1 cellular context compared by ENCODE assay signal in genomic region chr9:78324068-78324650, GRCh38.
TF ChIP-seq lines count a peak whose summit lies in the region.

No MANE protein-coding gene starts in this region.

TF ChIP-seq in K562, 482 proteins besides CTCF, POLR2A, EP300 and RAD21 (continued from another document):
- TF ChIP-seq RERE (CRISPR knock-in tag; IDR thresholded peaks at IDR 0.05; ENCODE audit: borderline replicate concordance), result no peak
- TF ChIP-seq BDP1 (IDR thresholded peaks at IDR 0.05; ENCODE audit: insufficient read depth, insufficient read length), result no peak
- no peak for TF ChIP-seq ZNF551 (CRISPR knock-in tag; IDR thresholded peaks at IDR 0.05)
- TF ChIP-seq CHD4 (IDR thresholded peaks at IDR 0.05; ENCODE audit: insufficient read depth, insufficient replicate concordance, low read depth, low read length, poor library complexity, severe bottlenecking), result no peak
- no peak for TF ChIP-seq RREB1 (CRISPR knock-in tag; IDR thresholded peaks at IDR 0.05)
- no peak for TF ChIP-seq LARP7 (IDR thresholded peaks at IDR 0.05)
- TF ChIP-seq MGA (IDR thresholded peaks at IDR 0.05), result no peak
- TF ChIP-seq U2AF2 (optimal IDR thresholded peaks at IDR 0.05; ENCODE audit: low read depth, low read length), result no peak
- TF ChIP-seq CTCFL (IDR thresholded peaks at IDR 0.05; ENCODE audit: borderline replicate concordance, insufficient read depth, low read depth, low read length, poor library complexity, severe bottlenecking), result no peak
